10 cellular contexts compared by ENCODE assay signal in the genomic region with DNA sequence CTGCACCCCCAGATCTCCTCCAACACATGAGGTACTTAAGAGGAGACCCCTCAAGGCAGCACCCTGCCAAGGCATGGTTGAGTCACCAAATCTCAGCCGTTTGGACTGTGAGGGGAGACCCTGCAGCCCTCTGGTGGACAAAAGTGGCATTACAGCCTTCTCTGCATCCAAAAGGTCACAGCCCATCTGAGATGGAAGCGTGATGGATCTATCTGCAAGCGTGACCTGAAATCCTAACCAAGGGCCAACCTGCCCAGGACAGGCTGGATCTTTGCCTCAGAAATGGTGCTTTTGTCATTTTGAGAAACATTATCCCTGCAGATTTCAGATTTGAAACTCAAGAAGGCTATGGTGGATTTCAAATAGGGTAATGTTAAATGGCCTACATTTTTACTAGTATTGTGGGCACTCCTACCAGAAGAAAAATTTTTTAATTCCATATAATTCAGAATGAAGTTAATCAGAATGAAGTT. TPM values are rescaled to one million over a fixed set of nuclear protein-coding genes. Genes with fewer than 3 reads are reported as not detected.
A peak's percentile ranks its signal among the peaks of the same experiment; 100 is the strongest.
DNase-seq lines count a peak whose midpoint lies in the region; ATAC-seq and TF ChIP-seq lines count a peak whose summit lies in the region.
"Had no signal": no experiment of that assay in that cellular context is flagged by ENCODE, and none has a peak within 500 bp of the region (broad histone marks: within the 10 kb centered on the region; RNA-seq: fewer than 3 reads in every experiment).

No MANE protein-coding gene starts in this region.

- H3K4me3 ChIP-seq in SK-N-SH (ENCODE audit: low read depth in 2 of 2, low read length in 1 of 2), result no peak overlapping the region; a peak in 1 of 4 replicates
- H3K4me3 ChIP-seq: BLaER1 treated with 17β-estradiol and CSF1 and Interleukin-3, amounts not matched to agents 10 nM and 100 nM; skin epidermis had no signal

- no peaks in the 10 kb centered on the region for H3K36me3 ChIP-seq in SK-N-SH (replicated peaks in 1 of 2; ENCODE audit: control insufficient read depth in 1 of 2, insufficient read depth in 2 of 2, low read length in 1 of 2)
- H3K36me3 ChIP-seq: BLaER1 treated with 17β-estradiol and CSF1 and Interleukin-3, amounts not matched to agents 10 nM and 100 nM had no signal

- CTCF ChIA-PET in SK-N-SH (lab: Yijun Ruan, JAX), result interaction anchor here (0.7 to 4.5 kb wide), 15 partner anchors 9 to 341 kb away, joined by 3 to 45 read pairs (median 3); partner anchors contain the start of gene DHRS4

- H2AFZ ChIP-seq in SK-N-SH (ENCODE audit: low read depth), result no peak overlapping the region

- TF ChIP-seq RAD21 in Ishikawa (IDR thresholded peaks at IDR 0.05; ENCODE audit: low read depth), result peak; percentile 68
- TF ChIP-seq RAD21 in SK-N-SH (IDR thresholded peaks at IDR 0.05; ENCODE audit: low read length), result peak; percentile 73

- peak; percentile 81 for TF ChIP-seq CTCF in SK-N-SH (IDR thresholded peaks at IDR 0.05)

- no peaks in the 10 kb centered on the region for H3F3A ChIP-seq in SK-N-SH (replicated peaks; ENCODE audit: insufficient read depth)

- no peaks in the 10 kb centered on the region for H3K9me2 ChIP-seq in SK-N-SH

- H3K4me1 ChIP-seq in SK-N-SH (ENCODE audit: control insufficient read depth in 1 of 2, insufficient read depth in 2 of 2, low read depth in 1 of 2, low read length in 1 of 2), result no peaks in the 10 kb centered on the region; a peak in 1 of 4 replicates
- H3K4me1 ChIP-seq: BLaER1 treated with 17β-estradiol and CSF1 and Interleukin-3, amounts not matched to agents 10 nM and 100 nM had no signal

- no peaks in the 10 kb centered on the region for H4K20me1 ChIP-seq in SK-N-SH (ENCODE audit: insufficient read depth)
- H4K20me1 ChIP-seq: BLaER1 treated with 17β-estradiol and CSF1 and Interleukin-3, amounts not matched to agents 10 nM and 100 nM had no signal

- H3K4me2 ChIP-seq in SK-N-SH, result no peak overlapping the region
- H3K4me2 ChIP-seq: BLaER1 treated with 17β-estradiol and CSF1 and Interleukin-3, amounts not matched to agents 10 nM and 100 nM had no signal

- DNase-seq in NCI-H187 (lab: John Stamatoyannopoulos, UW) (peak; percentile 31 to 48), NCI-H187 treated with DMSO at 0.1 percent for 48 hours (lab: John Stamatoyannopoulos, UW) (no peak), SK-N-SH (peak; percentile 81), head of caudate nucleus (peak; percentile 65 to 97 (median 89)), posterior cingulate gyrus (peak; percentile 46 to 95 (median 88)), ureter (ENCODE audit: low spot score) (peak; percentile 84)
- peak; percentile 66 to 88 for DNase-seq in activated naive CD4-positive, alpha-beta T cell treated with anti-CD3 and anti-CD28 coated beads, Interleukin-2, amount 50 U/mL, for 72 hours (ENCODE audit: low spot score in 2 of 2)

- H3K9me3 Mint-ChIP-seq in activated naive CD4-positive, alpha-beta T cell treated with anti-CD3 and anti-CD28 coated beads, Interleukin-2, amount 50 U/mL, for 72 hours, result no peaks in the 10 kb centered on the region

- no peak overlapping the region for H3K9ac ChIP-seq in SK-N-SH
- H3K9ac ChIP-seq: BLaER1 treated with 17β-estradiol and CSF1 and Interleukin-3, amounts not matched to agents 10 nM and 100 nM had no signal

- H3K27ac Mint-ChIP-seq in activated naive CD4-positive, alpha-beta T cell treated with anti-CD3 and anti-CD28 coated beads, Interleukin-2, amount 50 U/mL, for 72 hours, result no peak overlapping the region

- no peak overlapping the region; a peak in 1 of 4 replicates for H3K27ac ChIP-seq in SK-N-SH (ENCODE audit: low read depth in 2 of 2, low read length in 1 of 2)
- H3K27ac ChIP-seq: BLaER1 treated with 17β-estradiol and CSF1 and Interleukin-3, amounts not matched to agents 10 nM and 100 nM; skin epidermis had no signal

- H3K79me2 ChIP-seq in SK-N-SH (ENCODE audit: insufficient read depth), result no peaks in the 10 kb centered on the region

- ATAC-seq in activated naive CD4-positive, alpha-beta T cell treated with anti-CD3 and anti-CD28 coated beads, Interleukin-2, amount 50 U/mL, for 72 hours, result peak; percentile 88 to 93

- WGBS in SK-N-SH (ENCODE audit: low lambda C conversion rate), result 0% methylated on average over 3 of the region's 3 CpGs

- no peaks in the 10 kb centered on the region for H3K27me3 ChIP-seq in SK-N-SH (ENCODE audit: insufficient read depth)
- H3K27me3 ChIP-seq: BLaER1 treated with 17β-estradiol and CSF1 and Interleukin-3, amounts not matched to agents 10 nM and 100 nM had no signal

- H3K36me3 Mint-ChIP-seq in activated naive CD4-positive, alpha-beta T cell treated with anti-CD3 and anti-CD28 coated beads, Interleukin-2, amount 50 U/mL, for 72 hours, result no peaks in the 10 kb centered on the region

- intact Hi-C loops in head of caudate nucleus (cut with DNase I), result loop anchor here (10.0 kb wide), 1 partner anchor 295 kb away; the partner anchor contains the start of gene DHRS2
- intact Hi-C loops in posterior cingulate gyrus (cut with DNase I), result loop anchor here (1.0 kb wide), 1 partner anchor 298 kb away; no protein-coding TSS in a partner anchor

- POLR2A ChIA-PET in SK-N-SH (lab: Yijun Ruan, JAX), result no interaction called here

- no peaks in the 10 kb centered on the region for H3K9me3 ChIP-seq in SK-N-SH
- H3K9me3 ChIP-seq: BLaER1 treated with 17β-estradiol and CSF1 and Interleukin-3, amounts not matched to agents 10 nM and 100 nM had no signal

- TF ChIP-seq EP300 in Ishikawa (IDR thresholded peaks at IDR 0.05; ENCODE audit: borderline replicate concordance), result no peak
- no peak for TF ChIP-seq EP300 in SK-N-SH (IDR thresholded peaks at IDR 0.05; ENCODE audit: borderline replicate concordance in 1 of 2, low read depth in 1 of 2, low read length in 1 of 2)

TF ChIP-seq in Ishikawa, 13 proteins besides CTCF, POLR2A, EP300 and RAD21 (continues in another document):
- TF ChIP-seq ZBTB7A (IDR thresholded peaks at IDR 0.05; ENCODE audit: low read depth) (no peak), CREB1 (IDR thresholded peaks at IDR 0.05; ENCODE audit: low read depth) (no peak), YY1 (IDR thresholded peaks at IDR 0.05; ENCODE audit: low read depth) (no peak), USF1 (IDR thresholded peaks at IDR 0.05) (no peak), TCF12 (IDR thresholded peaks at IDR 0.05; ENCODE audit: low read depth) (no peak), NFIC (IDR thresholded peaks at IDR 0.05) (no peak), TEAD4 (IDR thresholded peaks at IDR 0.05) (no peak), CEBPB (IDR thresholded peaks at IDR 0.05) (no peak), MAX (IDR thresholded peaks at IDR 0.05) (no peak), EGR1 (IDR thresholded peaks at IDR 0.05) (no peak), TAF1 (IDR thresholded peaks at IDR 0.05; ENCODE audit: low read depth) (no peak)

TF ChIP-seq in SK-N-SH, 30 proteins besides CTCF, POLR2A, EP300 and RAD21:
- TF ChIP-seq MXI1 (IDR thresholded peaks at IDR 0.05; ENCODE audit: low read depth, low read length) (0 out of 2 replicates have a peak, but pooled peaks have one; percentile 23), FOSL2 (IDR thresholded peaks at IDR 0.05; ENCODE audit: borderline replicate concordance, low read depth) (peak; percentile 16; the same call in 1 of the 2 replicates), SMC3 (IDR thresholded peaks at IDR 0.05; ENCODE audit: low read depth, low read length) (peak; percentile 88), GABPA (IDR thresholded peaks at IDR 0.05; ENCODE audit: low read depth) (no peak), RCOR1 (IDR thresholded peaks at IDR 0.05; ENCODE audit: low read length) (0 out of 2 replicates have a peak, but pooled peaks have one; percentile 14), JUND (IDR thresholded peaks at IDR 0.05) (no peak), CHD2 (IDR thresholded peaks at IDR 0.05; ENCODE audit: low read length, partially characterized antibody) (peak; percentile 19)
TF ChIP-seq in SK-N-SH: peak in this region for 5.

RNA-seq across cellular contexts. Expression of gene DHRS4, which starts 23.7 kb away (rescaled TPM):
- 42.3 and 50.5 TPM in 2 replicates for polyA plus RNA-seq in SK-N-SH (2012; rRNA removed)
- polyA plus RNA-seq in SK-N-SH (2012; cell fraction: cytosol; rRNA removed), result 42.3 and 44.4 TPM in 2 replicates
- 25.7 and 35.3 TPM in 2 replicates for polyA plus RNA-seq in SK-N-SH (2012; cell fraction: nucleus; rRNA removed)
- 10 to 100 TPM; 14.8 to 17.6 TPM for total RNA-seq in activated naive CD4-positive, alpha-beta T cell treated with anti-CD3 and anti-CD28 coated beads, Interleukin-2, amount 50 U/mL, for 72 hours
- 21.2 TPM for total RNA-seq in ureter

RNA-seq across cellular contexts. Expression of gene DHRS4L2, which starts 58.9 kb away (rescaled TPM):
- polyA plus RNA-seq in SK-N-SH (2012; rRNA removed), result 12.1 and 14.6 TPM in 2 replicates
- 11.7 and 12.5 TPM in 2 replicates for polyA plus RNA-seq in SK-N-SH (2012; cell fraction: cytosol; rRNA removed)
- 11.5 and 18.5 TPM in 2 replicates for polyA plus RNA-seq in SK-N-SH (2012; cell fraction: nucleus; rRNA removed)
- 10 to 100 TPM; 13.5 to 22.1 TPM for total RNA-seq in activated naive CD4-positive, alpha-beta T cell treated with anti-CD3 and anti-CD28 coated beads, Interleukin-2, amount 50 U/mL, for 72 hours
- total RNA-seq in ureter, result 30.3 TPM
